In the genomic region with DNA sequence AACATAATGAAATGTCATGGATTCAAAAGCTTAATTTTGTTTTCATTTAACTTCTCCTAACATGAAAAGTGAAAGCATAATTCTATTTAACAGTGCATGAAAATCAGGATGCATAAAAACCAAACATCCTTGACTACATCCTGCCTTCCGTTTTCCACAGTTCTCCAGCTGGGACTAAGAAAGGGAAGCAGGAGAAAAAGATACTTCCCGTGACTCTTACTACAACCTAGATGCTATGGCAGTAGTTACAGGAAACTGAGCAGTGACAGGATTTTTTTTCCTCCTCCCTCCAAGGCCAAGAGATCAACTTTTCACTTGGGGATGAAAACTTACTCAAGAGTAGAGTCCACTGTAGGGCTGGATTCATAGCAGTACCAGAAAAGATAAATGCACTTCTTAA, we compare ENCODE assay signal across 15 cellular contexts. TPM values are rescaled to one million over a fixed set of nuclear protein-coding genes. Genes with fewer than 3 reads are reported as not detected.
A peak's percentile ranks its signal among the peaks of the same experiment; 100 is the strongest.
DNase-seq lines count a peak whose midpoint lies in the region; ATAC-seq and TF ChIP-seq lines count a peak whose summit lies in the region.
"Had no signal": no experiment of that assay in that cellular context is flagged by ENCODE, and none has a peak within 500 bp of the region (broad histone marks: within the 10 kb centered on the region; RNA-seq: fewer than 3 reads in every experiment).

No MANE protein-coding gene starts in this region.

- peak overlapping the region; percentile 30 for H3K4me3 Mint-ChIP-seq in stimulated activated naive CD8-positive, alpha-beta T cell treated with anti-CD3 and anti-CD28 coated beads, Interleukin-15, Interleukin-2, amounts not matched to agents 100 ng/mL and 50 ng/mL, for 24 hours
- H3K4me3 Mint-ChIP-seq in brain = peak overlapping the region; percentile 59 to 79 (median 70)
- H3K4me3 Mint-ChIP-seq: effector memory CD8-positive, alpha-beta T cell had no signal

- no peak for ATAC-seq in stimulated activated naive CD8-positive, alpha-beta T cell treated with anti-CD3 and anti-CD28 coated beads, Interleukin-15, Interleukin-2, amounts not matched to agents 100 U/mL and 50 U/mL, for 24 hours
- no peak for ATAC-seq in GM19397 (IDR thresholded peaks at IDR 0.05; ENCODE audit: unreplicated experiment)
- ATAC-seq: effector memory CD8-positive, alpha-beta T cell; Right ventricle myocardium inferior had no signal

- H3K9me3 Mint-ChIP-seq in stimulated activated naive CD8-positive, alpha-beta T cell treated with anti-CD3 and anti-CD28 coated beads, Interleukin-15, Interleukin-2, amounts not matched to agents 100 ng/mL and 50 ng/mL, for 24 hours = no peaks in the 10 kb centered on the region
- peaks cover 0 to 21% (median 14%) of the 10 kb centered on the region in 5 experiments for H3K9me3 Mint-ChIP-seq in brain
- H3K9me3 Mint-ChIP-seq: effector memory CD8-positive, alpha-beta T cell had no signal

- H3K27ac Mint-ChIP-seq in stimulated activated naive CD8-positive, alpha-beta T cell treated with anti-CD3 and anti-CD28 coated beads, Interleukin-15, Interleukin-2, amounts not matched to agents 100 ng/mL and 50 ng/mL, for 24 hours = no peak overlapping the region
- H3K27ac Mint-ChIP-seq in brain = peak overlapping the region in 2 of 5 experiments; percentile 50 to 63

- H3K4me1 Mint-ChIP-seq in stimulated activated naive CD8-positive, alpha-beta T cell treated with anti-CD3 and anti-CD28 coated beads, Interleukin-15, Interleukin-2, amounts not matched to agents 100 ng/mL and 50 ng/mL, for 24 hours (ENCODE audit: low read depth) = peaks cover 57% of the 10 kb centered on the region
- peaks cover 75% of the 10 kb centered on the region for H3K4me1 Mint-ChIP-seq in brain

- peaks cover 24% of the 10 kb centered on the region for H3K36me3 Mint-ChIP-seq in stimulated activated naive CD8-positive, alpha-beta T cell treated with anti-CD3 and anti-CD28 coated beads, Interleukin-15, Interleukin-2, amounts not matched to agents 100 ng/mL and 50 ng/mL, for 24 hours (ENCODE audit: low read depth)
- peaks cover 21% of the 10 kb centered on the region for H3K36me3 Mint-ChIP-seq in brain

- no peak for DNase-seq in stimulated activated naive CD8-positive, alpha-beta T cell treated with anti-CD3 and anti-CD28 coated beads, Interleukin-15, Interleukin-2, amounts not matched to agents 100 U/mL and 50 U/mL, for 24 hours
- peak; percentile 18 for DNase-seq in kidney tubule cell (ENCODE audit: low spot score)
- DNase-seq in lower leg skin (ENCODE audit: low spot score in 2 of 2) = no peak
- DNase-seq in Ammon's horn (ENCODE audit: low spot score) = no peak
- no peak for DNase-seq in DMS153 (lab: John Stamatoyannopoulos, UW)
- DNase-seq: effector memory CD8-positive, alpha-beta T cell; GF-D8; NCI-H1105; NCI-H510A treated with DMSO at 0.1 percent for 48 hours; WERI-Rb-1 had no signal

- no peaks in the 10 kb centered on the region for H3K27me3 Mint-ChIP-seq in stimulated activated naive CD8-positive, alpha-beta T cell treated with anti-CD3 and anti-CD28 coated beads, Interleukin-15, Interleukin-2, amounts not matched to agents 100 ng/mL and 50 ng/mL, for 24 hours
- peaks cover 19% of the 10 kb centered on the region for H3K27me3 Mint-ChIP-seq in brain
- H3K27me3 Mint-ChIP-seq: effector memory CD8-positive, alpha-beta T cell had no signal

- WGBS in lower leg skin, 2 donors = 33 to 36% methylated on average over 2 of the region's 2 CpGs

- TF ChIP-seq CTCF in brain (conservative IDR thresholded peaks at IDR 0.05) (no peak), lower leg skin (IDR thresholded peaks at IDR 0.05) (no peak)

- TF ChIP-seq POLR2A in lower leg skin (IDR thresholded peaks at IDR 0.05) = no peak

- H3K4me3 ChIP-seq in lower leg skin (ENCODE audit: low read depth, poor library complexity, severe bottlenecking) = no peak overlapping the region
- H3K4me3 ChIP-seq: skin epidermis had no signal

- intact Hi-C loops in lower leg skin (cut with DNase I; ENCODE audit: low total_unique reads) = no loop called here

RNA-seq across cellular contexts. Expression of gene EXOC5, which starts 2.6 kb away (rescaled TPM):
- polyA plus RNA-seq in brain (ENCODE audit: insufficient read depth, low read depth, low replicate concordance) = 24.0 TPM
- 10 to 100 TPM; 25.1 to 38.9 (median 33.7) TPM for total RNA-seq in lower leg skin

RNA-seq across cellular contexts. Expression of gene AP5M1, which starts 2.7 kb away (rescaled TPM):
- 20.5 TPM for polyA plus RNA-seq in brain (ENCODE audit: insufficient read depth, low read depth, low replicate concordance)
- total RNA-seq in lower leg skin = 10 to 100 TPM; 18.5 to 40.2 (median 23.0) TPM
